In the genomic region with DNA sequence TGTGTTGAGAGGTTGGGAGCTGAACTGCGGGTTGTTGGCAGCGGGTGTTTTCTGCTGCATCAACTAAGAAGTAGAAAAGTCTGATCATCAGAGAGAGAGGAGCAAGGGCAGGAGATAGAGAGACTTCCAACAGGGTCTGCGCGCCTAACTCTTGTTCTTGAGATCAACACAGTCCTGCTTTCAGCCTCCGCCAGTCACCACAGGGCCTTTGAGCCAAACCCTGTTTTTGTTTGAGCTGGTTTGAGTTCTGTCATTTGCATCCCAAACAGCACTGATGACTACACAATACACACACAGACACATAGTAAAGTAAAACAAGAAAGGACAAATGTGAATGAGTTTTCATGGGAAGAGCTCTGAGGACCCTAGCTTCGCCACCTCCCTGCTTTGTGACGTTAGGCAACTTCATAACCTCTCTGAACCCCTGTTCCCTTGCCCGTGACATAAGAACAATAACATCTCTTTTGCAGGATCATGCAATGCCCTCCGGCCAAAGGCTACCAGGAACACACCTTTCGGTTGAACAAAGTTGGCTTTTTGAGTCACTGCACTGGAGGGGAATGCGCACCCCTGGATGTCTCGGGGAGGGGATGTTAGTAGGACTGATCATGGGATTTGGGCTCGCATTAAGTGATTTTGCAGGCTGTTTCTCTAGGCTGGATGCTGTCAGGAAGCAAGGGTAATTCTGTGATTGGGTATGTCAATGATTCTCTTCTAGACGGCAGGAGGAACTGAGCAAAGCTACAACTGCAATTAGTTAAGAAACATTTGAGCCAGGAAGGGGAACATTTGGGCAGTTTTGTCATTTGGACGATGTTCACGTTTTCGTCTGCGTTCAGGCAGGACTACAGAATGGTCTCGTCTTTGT, we compare ENCODE assay signal across 20 cellular contexts.
DNase-seq lines count a peak whose midpoint lies in the region; ATAC-seq and TF ChIP-seq lines count a peak whose summit lies in the region.
"Had no signal": no experiment of that assay in that cellular context is flagged by ENCODE, and none has a peak within 500 bp of the region (broad histone marks: within the 10 kb centered on the region; RNA-seq: fewer than 3 reads in every experiment).

No MANE protein-coding gene starts in this region.

- 92% methylated on average over 19 of the region's 19 CpGs for WGBS in esophagus muscularis mucosa
- WGBS in sigmoid colon, 2 donors: 84 to 88% methylated on average over 19 of the region's 19 CpGs

- peaks cover 40% of the 10 kb centered on the region for H3K4me1 Mint-ChIP-seq in activated CD4-positive, alpha-beta T cell treated with anti-CD3 and anti-CD28 coated beads, Interleukin-2, amount 10 ng/mL, durations not matched to agents 7 days and 5 days

- H3K36me3 ChIP-seq in HUES6 (ENCODE audit: control insufficient read depth, insufficient read depth, low read length) (no peaks in the 10 kb centered on the region), esophagus muscularis mucosa (no peaks in the 10 kb centered on the region), sigmoid colon (no peaks in the 10 kb centered on the region)
- H3K36me3 ChIP-seq: gastrocnemius medialis, prostate gland, transverse colon had no signal

- no peak for TF ChIP-seq CTCF in esophagus muscularis mucosa (IDR thresholded peaks at IDR 0.05)
- no peak for TF ChIP-seq CTCF in sigmoid colon (IDR thresholded peaks at IDR 0.05)
- TF ChIP-seq CTCF in GM10266 (IDR thresholded peaks at IDR 0.05; ENCODE audit: control insufficient read depth, insufficient read depth, low read depth, missing control alignments): no peak

- no peaks in the 10 kb centered on the region for H3K9me3 Mint-ChIP-seq in activated CD4-positive, alpha-beta T cell treated with anti-CD3 and anti-CD28 coated beads, Interleukin-2, amount 10 ng/mL, durations not matched to agents 7 days and 5 days
- H3K9me3 Mint-ChIP-seq: activated naive CD4-positive, alpha-beta T cell treated with anti-CD3 and anti-CD28 coated beads for 36 hours; dendritic cell treated with granulocyte-macrophage colony-stimulating factor and Interleukin-4, amounts not matched to agents 40 ng/mL and 50 ng/mL, for 4 days; stimulated activated effector memory CD8-positive, alpha-beta T cell treated with anti-CD3 and anti-CD28 coated beads, Interleukin-12 subunit alpha, Interleukin-12 subunit beta, amount 100 ng/mL, for 72 hours had no signal

- H3K9ac ChIP-seq in HUES6 (ENCODE audit: low read length): peak overlapping the region; percentile 46

- H3K4me3 Mint-ChIP-seq in activated CD4-positive, alpha-beta T cell treated with anti-CD3 and anti-CD28 coated beads, Interleukin-2, amount 10 ng/mL, durations not matched to agents 7 days and 5 days: no peak overlapping the region
- H3K4me3 Mint-ChIP-seq: activated naive CD4-positive, alpha-beta T cell treated with anti-CD3 and anti-CD28 coated beads for 36 hours; dendritic cell treated with granulocyte-macrophage colony-stimulating factor and Interleukin-4, amounts not matched to agents 40 ng/mL and 50 ng/mL, for 4 days; stimulated activated effector memory CD8-positive, alpha-beta T cell treated with anti-CD3 and anti-CD28 coated beads, Interleukin-12 subunit alpha, Interleukin-12 subunit beta, amount 100 ng/mL, for 72 hours had no signal

- no peaks in the 10 kb centered on the region for H3K27me3 Mint-ChIP-seq in activated CD4-positive, alpha-beta T cell treated with anti-CD3 and anti-CD28 coated beads, Interleukin-2, amount 10 ng/mL, durations not matched to agents 7 days and 5 days

- TF ChIP-seq EP300 in esophagus muscularis mucosa (IDR thresholded peaks at IDR 0.05) (no peak), sigmoid colon (IDR thresholded peaks at IDR 0.05) (no peak)

- H3K27me3 ChIP-seq in HUES6 (ENCODE audit: control insufficient read depth, insufficient read depth, low read length) (peaks cover 25% of the 10 kb centered on the region), esophagus muscularis mucosa (peaks cover 0 to 38% (median 3%) of the 10 kb centered on the region in 4 donors), sigmoid colon (peaks cover 0 to 37% (median 8%) of the 10 kb centered on the region in 3 donors)

- TF ChIP-seq POLR2A in esophagus muscularis mucosa (IDR thresholded peaks at IDR 0.05; ENCODE audit: low read depth) (no peak), sigmoid colon (IDR thresholded peaks at IDR 0.05) (no peak)

- peaks cover 9% of the 10 kb centered on the region for H3K4me1 ChIP-seq in HUES6 (ENCODE audit: control insufficient read depth, insufficient read depth, low read length)
- H3K4me1 ChIP-seq in esophagus muscularis mucosa: peaks cover 0 to 5% (median 0%) of the 10 kb centered on the region in 4 donors
- no peaks in the 10 kb centered on the region for H3K4me1 ChIP-seq in sigmoid colon
- H3K4me1 ChIP-seq: A549, gastrocnemius medialis, prostate gland, transverse colon had no signal

- H3K36me3 Mint-ChIP-seq in activated CD4-positive, alpha-beta T cell treated with anti-CD3 and anti-CD28 coated beads, Interleukin-2, amount 10 ng/mL, durations not matched to agents 7 days and 5 days (ENCODE audit: low read depth): peaks cover 3% of the 10 kb centered on the region

- H3K4me3 ChIP-seq in HUES6 (ENCODE audit: low read depth, low read length) (peak overlapping the region; percentile 72; the same call in 1 of the 2 replicates), esophagus muscularis mucosa (no peak overlapping the region), sigmoid colon (no peak overlapping the region)
- H3K4me3 ChIP-seq: A549, gastrocnemius medialis, prostate gland, transverse colon had no signal

- POLR2A ChIA-PET in activated CD4-positive, alpha-beta T cell treated with anti-CD3 and anti-CD28 coated beads, Interleukin-2, amount 10 ng/mL, durations not matched to agents 7 days and 5 days (lab: Charles Lee): no interaction called here

- no peak for DNase-seq in activated CD4-positive, alpha-beta T cell treated with anti-CD3 and anti-CD28 coated beads, Interleukin-2, amount 10 ng/mL, durations not matched to agents 7 days and 5 days
- DNase-seq in activated CD4-positive, alpha-beta T cell treated with anti-CD3 and anti-CD28 coated beads for 48 hours: no peak
- DNase-seq in esophagus muscularis mucosa (ENCODE audit: extremely low spot score) (peak; percentile 86), sigmoid colon (peak; percentile 24), Right ventricle myocardium inferior (ENCODE audit: missing footprints) (no peak), GM10266 (ENCODE audit: extremely low spot score) (no peak)
- DNase-seq: activated naive CD4-positive, alpha-beta T cell treated with anti-CD3 and anti-CD28 coated beads for 36 hours; gastrocnemius medialis; NCI-H1436 treated with DMSO at 0.1 percent for 48 hours; NCI-H2227 treated with DMSO at 0.1 percent for 48 hours; NK-92 treated with Interleukin-12 subunit alpha and Interleukin-12 subunit beta, amount 100 ng/mL, for 24 hours; stimulated activated CD4-positive, alpha-beta T cell treated with anti-CD3 and anti-CD28 coated beads, Interleukin-12 subunit alpha, Interleukin-12 subunit beta, amount 100 ng/mL, for 4 hours; transverse colon had no signal

- intact Hi-C loops in esophagus muscularis mucosa (cut with DNase I): no loop called here
- intact Hi-C loops in sigmoid colon (cut with DNase I): no loop called here
- intact Hi-C loops in Right ventricle myocardium inferior (cut with DNase I): no loop called here

- H3K27ac ChIP-seq in HUES6 (ENCODE audit: low read depth, low read length): no peak overlapping the region
- no peak overlapping the region for H3K27ac ChIP-seq in esophagus muscularis mucosa (replicated peaks in 1 of 4)
- H3K27ac ChIP-seq in sigmoid colon: no peak overlapping the region
- H3K27ac ChIP-seq: A549, gastrocnemius medialis, prostate gland, RWPE1, transverse colon had no signal

- CTCF ChIA-PET in activated CD4-positive, alpha-beta T cell treated with anti-CD3 and anti-CD28 coated beads, Interleukin-2, amount 10 ng/mL, durations not matched to agents 7 days and 5 days (lab: Charles Lee): no interaction called here

- no peak for ATAC-seq in Right ventricle myocardium inferior
- ATAC-seq in GM18498 (IDR thresholded peaks at IDR 0.05; ENCODE audit: unreplicated experiment): no peak
- ATAC-seq: gastrocnemius medialis; stimulated activated effector memory CD8-positive, alpha-beta T cell treated with anti-CD3 and anti-CD28 coated beads, Interleukin-12 subunit alpha, Interleukin-12 subunit beta, amount 100 ng/mL, for 72 hours had no signal

- H3K27ac Mint-ChIP-seq in activated CD4-positive, alpha-beta T cell treated with anti-CD3 and anti-CD28 coated beads, Interleukin-2, amount 10 ng/mL, durations not matched to agents 7 days and 5 days: peak overlapping the region; percentile 44
- H3K27ac Mint-ChIP-seq: activated naive CD4-positive, alpha-beta T cell treated with anti-CD3 and anti-CD28 coated beads for 36 hours; dendritic cell treated with granulocyte-macrophage colony-stimulating factor and Interleukin-4, amounts not matched to agents 40 ng/mL and 50 ng/mL, for 4 days; stimulated activated effector memory CD8-positive, alpha-beta T cell treated with anti-CD3 and anti-CD28 coated beads, Interleukin-12 subunit alpha, Interleukin-12 subunit beta, amount 100 ng/mL, for 72 hours had no signal

- H3K9me3 ChIP-seq in HUES6 (ENCODE audit: control insufficient read depth, insufficient read depth, low read depth, low read length): no peaks in the 10 kb centered on the region
- H3K9me3 ChIP-seq in esophagus muscularis mucosa: no peaks in the 10 kb centered on the region
- no peaks in the 10 kb centered on the region for H3K9me3 ChIP-seq in sigmoid colon
- H3K9me3 ChIP-seq: A549, gastrocnemius medialis, prostate gland, transverse colon had no signal

Comparison
In these comparisons a context has a peak if more than half of its experiments do, and no peak if none do; other contexts are left out.
1. DNase-seq: peak in esophagus muscularis mucosa (single experiment) and sigmoid colon (single experiment); none in activated CD4-positive, alpha-beta T cell treated with anti-CD3 and anti-CD28 coated beads, Interleukin-2, amount 10 ng/mL, durations not matched to agents 7 days and 5 days (single experiment), activated CD4-positive, alpha-beta T cell treated with anti-CD3 and anti-CD28 coated beads for 48 hours (single experiment), Right ventricle myocardium inferior (single experiment) and GM10266 (single experiment).